Comparison of ENCODE assay signal across 1 cellular context in the genomic region with DNA sequence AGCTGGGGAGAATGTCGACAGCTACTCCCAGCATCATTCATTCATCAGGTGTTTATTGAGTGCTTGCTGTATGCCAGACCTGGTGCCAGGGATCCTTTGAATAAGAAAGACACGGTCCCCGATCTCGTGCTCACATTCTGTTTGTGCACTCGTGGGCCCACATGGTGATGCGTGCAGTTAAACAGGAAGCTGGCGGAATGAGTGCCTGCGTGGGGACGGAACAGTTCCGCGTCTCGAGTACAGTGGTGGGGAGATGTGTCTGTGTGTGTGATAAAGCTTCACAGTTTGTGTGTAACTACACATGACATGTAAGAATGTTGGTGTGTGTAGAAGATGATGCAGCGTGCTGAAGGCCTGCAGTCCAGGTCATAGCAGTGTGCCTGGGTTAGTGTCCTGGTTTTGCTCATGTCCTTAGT.
TF ChIP-seq lines count a peak whose summit lies in the region.

No MANE protein-coding gene starts in this region.

TF ChIP-seq in H1, 55 proteins besides CTCF, POLR2A, EP300 and RAD21:
- TF ChIP-seq CREB1 (IDR thresholded peaks at IDR 0.05) (no peak), CBX5 (IDR thresholded peaks at IDR 0.05; ENCODE audit: low read depth, low read length) (no peak), ZNF274 (IDR thresholded peaks at IDR 0.05; ENCODE audit: borderline replicate concordance, extremely low read depth, low read length) (no peak), FOSL1 (IDR thresholded peaks at IDR 0.05; ENCODE audit: insufficient read depth, low read depth, low read length) (no peak), KDM1A (IDR thresholded peaks at IDR 0.05; ENCODE audit: borderline replicate concordance, low read length) (no peak)
- TF ChIP-seq, protein P1, sequence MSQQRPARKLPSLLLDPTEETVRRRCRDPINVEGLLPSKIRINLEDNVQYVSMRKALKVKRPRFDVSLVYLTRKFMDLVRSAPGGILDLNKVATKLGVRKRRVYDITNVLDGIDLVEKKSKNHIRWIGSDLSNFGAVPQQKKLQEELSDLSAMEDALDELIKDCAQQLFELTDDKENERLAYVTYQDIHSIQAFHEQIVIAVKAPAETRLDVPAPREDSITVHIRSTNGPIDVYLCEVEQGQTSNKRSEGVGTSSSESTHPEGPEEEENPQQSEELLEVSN (IDR thresholded peaks at IDR 0.05): no peak
